ENCODE assay signal across 1 cellular context in the genomic region with DNA sequence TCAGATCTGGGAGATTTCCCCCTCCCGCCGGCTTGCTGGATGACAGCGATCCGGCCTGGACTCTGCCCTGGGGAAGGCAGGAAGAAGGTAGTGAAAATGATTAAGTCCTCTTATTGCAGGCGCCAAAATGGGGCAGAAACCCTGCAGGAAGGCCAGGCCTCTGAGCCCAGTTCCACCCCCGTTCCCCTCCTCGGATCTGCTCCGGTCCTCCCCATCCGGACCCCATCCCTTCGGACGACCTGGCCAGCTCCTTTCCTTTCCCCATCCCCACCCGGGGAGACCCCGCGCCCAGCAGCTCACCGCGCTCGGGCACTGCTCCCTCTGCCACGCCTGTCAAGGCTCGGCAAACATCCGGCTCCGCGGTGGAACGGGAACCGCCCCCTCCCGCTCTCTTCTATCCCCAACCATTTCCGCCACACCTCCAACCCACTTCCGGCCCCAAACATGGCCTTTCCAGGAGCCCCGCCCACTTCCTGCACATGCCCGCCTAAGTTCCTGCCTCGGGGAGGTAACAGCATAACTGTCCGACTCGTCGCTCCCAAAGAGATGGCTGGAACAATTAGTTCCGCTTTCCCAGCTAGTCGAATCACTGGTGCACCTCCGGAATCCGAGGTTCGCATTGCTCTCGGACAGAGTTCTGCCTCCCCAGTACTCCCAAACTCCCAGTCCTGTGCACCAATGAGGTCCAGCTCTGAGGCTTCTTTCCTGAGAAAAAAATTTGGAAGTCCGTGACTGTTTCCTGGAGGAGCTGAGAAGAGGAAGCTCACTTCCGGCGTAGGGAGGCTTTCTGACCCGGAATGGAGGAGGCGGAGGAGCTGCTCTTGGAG.
A peak's percentile ranks its signal among the peaks of the same experiment; 100 is the strongest.
TF ChIP-seq lines count a peak whose summit lies in the region.

A gene (minus strand): TSS at position 369 of the 827 bp plus-strand sequence. CDS start 4,512 bp downstream, outside the sequence.
A gene (plus strand): TSS at position 781 of the 827 bp plus-strand sequence. CDS start 17 bp downstream, at position 798.

TF ChIP-seq in HepG2, 621 proteins besides CTCF, POLR2A, EP300 and RAD21 (continued from another document and continues in another):
- TF ChIP-seq, protein P1, sequence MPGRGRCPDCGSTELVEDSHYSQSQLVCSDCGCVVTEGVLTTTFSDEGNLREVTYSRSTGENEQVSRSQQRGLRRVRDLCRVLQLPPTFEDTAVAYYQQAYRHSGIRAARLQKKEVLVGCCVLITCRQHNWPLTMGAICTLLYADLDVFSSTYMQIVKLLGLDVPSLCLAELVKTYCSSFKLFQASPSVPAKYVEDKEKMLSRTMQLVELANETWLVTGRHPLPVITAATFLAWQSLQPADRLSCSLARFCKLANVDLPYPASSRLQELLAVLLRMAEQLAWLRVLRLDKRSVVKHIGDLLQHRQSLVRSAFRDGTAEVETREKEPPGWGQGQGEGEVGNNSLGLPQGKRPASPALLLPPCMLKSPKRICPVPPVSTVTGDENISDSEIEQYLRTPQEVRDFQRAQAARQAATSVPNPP (CRISPR knock-in tag; IDR thresholded peaks at IDR 0.05) = peak; percentile 85
- TF ChIP-seq ZNF761 (CRISPR knock-in tag; conservative IDR thresholded peaks at IDR 0.05) (no peak), ZNF235 (CRISPR knock-in tag; IDR thresholded peaks at IDR 0.05; ENCODE audit: borderline replicate concordance) (0 out of 2 replicates have a peak, but pooled peaks have one; percentile 66), TOPORS (CRISPR knock-in tag; IDR thresholded peaks at IDR 0.05) (peak; percentile 79; the same call in 1 of the 2 replicates), HOXA9 (CRISPR knock-in tag; IDR thresholded peaks at IDR 0.05; ENCODE audit: borderline replicate concordance) (no peak; the same call in 1 of the 2 replicates), ZFP36L1 (CRISPR knock-in tag; IDR thresholded peaks at IDR 0.05) (peak; percentile 72; the same call in 1 of the 2 replicates), BCL6 (CRISPR knock-in tag; IDR thresholded peaks at IDR 0.05) (0 out of 2 replicates have a peak, but pooled peaks have one; percentile 45), PCBP2 (optimal IDR thresholded peaks at IDR 0.05; ENCODE audit: low read depth, low read length, poor library complexity, severe bottlenecking) (no peak), CENPT (CRISPR knock-in tag; IDR thresholded peaks at IDR 0.05; ENCODE audit: low read depth) (0 out of 2 replicates have a peak, but pooled peaks have one; percentile 39), ZNF557 (CRISPR knock-in tag; IDR thresholded peaks at IDR 0.05) (0 out of 2 replicates have a peak, but pooled peaks have one; percentile 7), RCOR2 (CRISPR knock-in tag; IDR thresholded peaks at IDR 0.05) (no peak), ZNF790 (CRISPR knock-in tag; IDR thresholded peaks at IDR 0.05; ENCODE audit: borderline replicate concordance) (no peak), ZSCAN31 (CRISPR knock-in tag; IDR thresholded peaks at IDR 0.05; ENCODE audit: low read depth) (peak; percentile 57), ZNF232 (CRISPR knock-in tag; IDR thresholded peaks at IDR 0.05; ENCODE audit: borderline replicate concordance) (no peak), NFIC (IDR thresholded peaks at IDR 0.05; ENCODE audit: low read length) (peak; percentile 85), MEIS1 (CRISPR knock-in tag; IDR thresholded peaks at IDR 0.05; ENCODE audit: borderline replicate concordance) (peak; percentile 90; the same call in 1 of the 2 replicates), ZNF333 (CRISPR knock-in tag; IDR thresholded peaks at IDR 0.05; ENCODE audit: borderline replicate concordance) (no peak), SRY (CRISPR knock-in tag; IDR thresholded peaks at IDR 0.05) (peak; percentile 74; the same call in 1 of the 2 replicates), ZNF776 (CRISPR knock-in tag; IDR thresholded peaks at IDR 0.05) (no peak), ZBTB7B (CRISPR knock-in tag; IDR thresholded peaks at IDR 0.05) (peak; percentile 59; the same call in 1 of the 2 replicates), GFI1 (CRISPR knock-in tag; IDR thresholded peaks at IDR 0.05; ENCODE audit: borderline replicate concordance) (no peak; the same call in 1 of the 2 replicates), TOE1 (CRISPR knock-in tag; IDR thresholded peaks at IDR 0.05) (no peak), ZNF180 (CRISPR knock-in tag; IDR thresholded peaks at IDR 0.05; ENCODE audit: borderline replicate concordance, low read depth) (no peak), ZFP1 (CRISPR knock-in tag; IDR thresholded peaks at IDR 0.05) (no peak; the same call in 1 of the 2 replicates), ZFP37 (CRISPR knock-in tag; IDR thresholded peaks at IDR 0.05; ENCODE audit: borderline replicate concordance) (peak; percentile 75; the same call in 1 of the 2 replicates), ZNF234 (CRISPR knock-in tag; conservative IDR thresholded peaks at IDR 0.05) (no peak), ZNF780A (CRISPR knock-in tag; IDR thresholded peaks at IDR 0.05) (no peak; the same call in 1 of the 2 replicates)
- TF ChIP-seq, protein P2, sequence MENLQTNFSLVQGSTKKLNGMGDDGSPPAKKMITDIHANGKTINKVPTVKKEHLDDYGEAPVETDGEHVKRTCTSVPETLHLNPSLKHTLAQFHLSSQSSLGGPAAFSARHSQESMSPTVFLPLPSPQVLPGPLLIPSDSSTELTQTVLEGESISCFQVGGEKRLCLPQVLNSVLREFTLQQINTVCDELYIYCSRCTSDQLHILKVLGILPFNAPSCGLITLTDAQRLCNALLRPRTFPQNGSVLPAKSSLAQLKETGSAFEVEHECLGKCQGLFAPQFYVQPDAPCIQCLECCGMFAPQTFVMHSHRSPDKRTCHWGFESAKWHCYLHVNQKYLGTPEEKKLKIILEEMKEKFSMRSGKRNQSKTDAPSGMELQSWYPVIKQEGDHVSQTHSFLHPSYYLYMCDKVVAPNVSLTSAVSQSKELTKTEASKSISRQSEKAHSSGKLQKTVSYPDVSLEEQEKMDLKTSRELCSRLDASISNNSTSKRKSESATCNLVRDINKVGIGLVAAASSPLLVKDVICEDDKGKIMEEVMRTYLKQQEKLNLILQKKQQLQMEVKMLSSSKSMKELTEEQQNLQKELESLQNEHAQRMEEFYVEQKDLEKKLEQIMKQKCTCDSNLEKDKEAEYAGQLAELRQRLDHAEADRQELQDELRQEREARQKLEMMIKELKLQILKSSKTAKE (CRISPR knock-in tag; IDR thresholded peaks at IDR 0.05; ENCODE audit: borderline replicate concordance) = no peak
- TF ChIP-seq, protein P3, sequence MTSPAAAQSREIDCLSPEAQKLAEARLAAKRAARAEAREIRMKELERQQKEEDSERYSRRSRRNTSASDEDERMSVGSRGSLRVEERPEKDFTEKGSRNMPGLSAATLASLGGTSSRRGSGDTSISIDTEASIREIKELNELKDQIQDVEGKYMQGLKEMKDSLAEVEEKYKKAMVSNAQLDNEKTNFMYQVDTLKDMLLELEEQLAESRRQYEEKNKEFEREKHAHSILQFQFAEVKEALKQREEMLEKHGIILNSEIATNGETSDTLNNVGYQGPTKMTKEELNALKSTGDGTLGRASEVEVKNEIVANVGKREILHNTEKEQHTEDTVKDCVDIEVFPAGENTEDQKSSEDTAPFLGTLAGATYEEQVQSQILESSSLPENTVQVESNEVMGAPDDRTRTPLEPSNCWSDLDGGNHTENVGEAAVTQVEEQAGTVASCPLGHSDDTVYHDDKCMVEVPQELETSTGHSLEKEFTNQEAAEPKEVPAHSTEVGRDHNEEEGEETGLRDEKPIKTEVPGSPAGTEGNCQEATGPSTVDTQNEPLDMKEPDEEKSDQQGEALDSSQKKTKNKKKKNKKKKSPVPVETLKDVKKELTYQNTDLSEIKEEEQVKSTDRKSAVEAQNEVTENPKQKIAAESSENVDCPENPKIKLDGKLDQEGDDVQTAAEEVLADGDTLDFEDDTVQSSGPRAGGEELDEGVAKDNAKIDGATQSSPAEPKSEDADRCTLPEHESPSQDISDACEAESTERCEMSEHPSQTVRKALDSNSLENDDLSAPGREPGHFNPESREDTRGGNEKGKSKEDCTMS (CRISPR knock-in tag; conservative IDR thresholded peaks at IDR 0.05) = no peak
- TF ChIP-seq, protein P4, sequence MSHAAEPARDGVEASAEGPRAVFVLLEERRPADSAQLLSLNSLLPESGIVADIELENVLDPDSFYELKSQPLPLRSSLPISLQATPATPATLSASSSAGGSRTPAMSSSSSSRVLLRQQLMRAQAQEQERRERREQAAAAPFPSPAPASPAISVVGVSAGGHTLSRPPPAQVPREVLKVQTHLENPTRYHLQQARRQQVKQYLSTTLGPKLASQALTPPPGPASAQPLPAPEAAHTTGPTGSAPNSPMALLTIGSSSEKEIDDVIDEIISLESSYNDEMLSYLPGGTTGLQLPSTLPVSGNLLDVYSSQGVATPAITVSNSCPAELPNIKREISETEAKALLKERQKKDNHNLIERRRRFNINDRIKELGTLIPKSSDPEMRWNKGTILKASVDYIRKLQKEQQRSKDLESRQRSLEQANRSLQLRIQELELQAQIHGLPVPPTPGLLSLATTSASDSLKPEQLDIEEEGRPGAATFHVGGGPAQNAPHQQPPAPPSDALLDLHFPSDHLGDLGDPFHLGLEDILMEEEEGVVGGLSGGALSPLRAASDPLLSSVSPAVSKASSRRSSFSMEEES (CRISPR knock-in tag; IDR thresholded peaks at IDR 0.05) = no peak; the same call in 1 of the 2 replicates
- TF ChIP-seq, protein P5, sequence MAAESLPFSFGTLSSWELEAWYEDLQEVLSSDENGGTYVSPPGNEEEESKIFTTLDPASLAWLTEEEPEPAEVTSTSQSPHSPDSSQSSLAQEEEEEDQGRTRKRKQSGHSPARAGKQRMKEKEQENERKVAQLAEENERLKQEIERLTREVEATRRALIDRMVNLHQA (CRISPR knock-in tag; IDR thresholded peaks at IDR 0.05) = no peak
- TF ChIP-seq, protein P6, sequence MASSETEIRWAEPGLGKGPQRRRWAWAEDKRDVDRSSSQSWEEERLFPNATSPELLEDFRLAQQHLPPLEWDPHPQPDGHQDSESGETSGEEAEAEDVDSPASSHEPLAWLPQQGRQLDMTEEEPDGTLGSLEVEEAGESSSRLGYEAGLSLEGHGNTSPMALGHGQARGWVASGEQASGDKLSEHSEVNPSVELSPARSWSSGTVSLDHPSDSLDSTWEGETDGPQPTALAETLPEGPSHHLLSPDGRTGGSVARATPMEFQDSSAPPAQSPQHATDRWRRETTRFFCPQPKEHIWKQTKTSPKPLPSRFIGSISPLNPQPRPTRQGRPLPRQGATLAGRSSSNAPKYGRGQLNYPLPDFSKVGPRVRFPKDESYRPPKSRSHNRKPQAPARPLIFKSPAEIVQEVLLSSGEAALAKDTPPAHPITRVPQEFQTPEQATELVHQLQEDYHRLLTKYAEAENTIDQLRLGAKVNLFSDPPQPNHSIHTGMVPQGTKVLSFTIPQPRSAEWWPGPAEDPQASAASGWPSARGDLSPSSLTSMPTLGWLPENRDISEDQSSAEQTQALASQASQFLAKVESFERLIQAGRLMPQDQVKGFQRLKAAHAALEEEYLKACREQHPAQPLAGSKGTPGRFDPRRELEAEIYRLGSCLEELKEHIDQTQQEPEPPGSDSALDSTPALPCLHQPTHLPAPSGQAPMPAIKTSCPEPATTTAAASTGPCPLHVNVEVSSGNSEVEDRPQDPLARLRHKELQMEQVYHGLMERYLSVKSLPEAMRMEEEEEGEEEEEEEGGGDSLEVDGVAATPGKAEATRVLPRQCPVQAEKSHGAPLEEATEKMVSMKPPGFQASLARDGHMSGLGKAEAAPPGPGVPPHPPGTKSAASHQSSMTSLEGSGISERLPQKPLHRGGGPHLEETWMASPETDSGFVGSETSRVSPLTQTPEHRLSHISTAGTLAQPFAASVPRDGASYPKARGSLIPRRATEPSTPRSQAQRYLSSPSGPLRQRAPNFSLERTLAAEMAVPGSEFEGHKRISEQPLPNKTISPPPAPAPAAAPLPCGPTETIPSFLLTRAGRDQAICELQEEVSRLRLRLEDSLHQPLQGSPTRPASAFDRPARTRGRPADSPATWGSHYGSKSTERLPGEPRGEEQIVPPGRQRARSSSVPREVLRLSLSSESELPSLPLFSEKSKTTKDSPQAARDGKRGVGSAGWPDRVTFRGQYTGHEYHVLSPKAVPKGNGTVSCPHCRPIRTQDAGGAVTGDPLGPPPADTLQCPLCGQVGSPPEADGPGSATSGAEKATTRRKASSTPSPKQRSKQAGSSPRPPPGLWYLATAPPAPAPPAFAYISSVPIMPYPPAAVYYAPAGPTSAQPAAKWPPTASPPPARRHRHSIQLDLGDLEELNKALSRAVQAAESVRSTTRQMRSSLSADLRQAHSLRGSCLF (CRISPR knock-in tag; IDR thresholded peaks at IDR 0.05; ENCODE audit: borderline replicate concordance) = no peak
- TF ChIP-seq, protein P7, sequence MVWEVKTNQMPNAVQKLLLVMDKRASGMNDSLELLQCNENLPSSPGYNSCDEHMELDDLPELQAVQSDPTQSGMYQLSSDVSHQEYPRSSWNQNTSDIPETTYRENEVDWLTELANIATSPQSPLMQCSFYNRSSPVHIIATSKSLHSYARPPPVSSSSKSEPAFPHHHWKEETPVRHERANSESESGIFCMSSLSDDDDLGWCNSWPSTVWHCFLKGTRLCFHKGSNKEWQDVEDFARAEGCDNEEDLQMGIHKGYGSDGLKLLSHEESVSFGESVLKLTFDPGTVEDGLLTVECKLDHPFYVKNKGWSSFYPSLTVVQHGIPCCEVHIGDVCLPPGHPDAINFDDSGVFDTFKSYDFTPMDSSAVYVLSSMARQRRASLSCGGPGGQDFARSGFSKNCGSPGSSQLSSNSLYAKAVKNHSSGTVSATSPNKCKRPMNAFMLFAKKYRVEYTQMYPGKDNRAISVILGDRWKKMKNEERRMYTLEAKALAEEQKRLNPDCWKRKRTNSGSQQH (CRISPR knock-in tag; IDR thresholded peaks at IDR 0.05; ENCODE audit: low read depth) = peak; percentile 89
